In genomic region chr12:116538682-116539264, GRCh38 we compare ENCODE assay signal across 20 cellular contexts. TPM values are rescaled to one million over a fixed set of nuclear protein-coding genes. Genes with fewer than 3 reads are reported as not detected.
DNase-seq lines count a peak whose midpoint lies in the region; ATAC-seq, FAIRE-seq and TF ChIP-seq lines count a peak whose summit lies in the region.
"Had no signal": no experiment of that assay in that cellular context is flagged by ENCODE, and none has a peak within 500 bp of the region (broad histone marks: within the 10 kb centered on the region; RNA-seq: fewer than 3 reads in every experiment).

No MANE protein-coding gene starts in this region.

- no peak overlapping the region for H2BK120ac ChIP-seq in H1 (replicated peaks; ENCODE audit: low read depth, low read length)

- H3K79me2 ChIP-seq in MM.1S (ENCODE audit: low read length) = peaks cover 7% of the 10 kb centered on the region
- no peaks in the 10 kb centered on the region for H3K79me2 ChIP-seq in H1 (ENCODE audit: control insufficient read depth in 1 of 2, insufficient read depth in 2 of 2, low read length in 2 of 2)
- no peaks in the 10 kb centered on the region for H3K79me2 ChIP-seq in PC-9 (ENCODE audit: low read depth)

- no peak overlapping the region for H4K5ac ChIP-seq in H1 (ENCODE audit: insufficient read length, low read depth, low read length)

- peaks cover 4% of the 10 kb centered on the region for H3K23me2 ChIP-seq in H1 (ENCODE audit: low read depth, low read length)

- H2BK20ac ChIP-seq in H1 (ENCODE audit: low read length) = peak overlapping the region; percentile 65

- no peaks in the 10 kb centered on the region for H3K9me3 ChIP-seq in MM.1S (replicated peaks; ENCODE audit: insufficient read depth, low read length)
- H3K9me3 ChIP-seq in H1 (ENCODE audit: insufficient read depth in 2 of 2, low read depth in 1 of 2, low read length in 1 of 2) = no peaks in the 10 kb centered on the region
- H3K9me3 ChIP-seq in prostate gland = no peaks in the 10 kb centered on the region
- no peaks in the 10 kb centered on the region for H3K9me3 ChIP-seq in PC-9 (ENCODE audit: insufficient read depth, low read depth)
- H3K9me3 ChIP-seq: lower lobe of right lung, right lobe of liver, vagina had no signal

- peak overlapping the region; percentile 83 for H3K4me2 ChIP-seq in MM.1S (ENCODE audit: low read depth, low read length)
- no peak overlapping the region; a peak in 1 of 4 replicates for H3K4me2 ChIP-seq in H1 (ENCODE audit: insufficient read depth in 1 of 2, low read depth in 2 of 2, low read length in 2 of 2)
- H3K4me2 ChIP-seq in PC-9 = no peak overlapping the region

- BruUV-seq in PC-9 (replicated peaks; lab: Mats Ljungman, UMichigan) = no TSS peak

- H3K27ac ChIP-seq in MM.1S (ENCODE audit: low read length) (peak overlapping the region; percentile 98), H1 (ENCODE audit: low read depth, low read length) (no peak overlapping the region), prostate gland (peak overlapping the region; percentile 25 to 27), PC-9 (no peak overlapping the region)
- H3K27ac ChIP-seq: brain microvascular endothelial cell, right lobe of liver, vagina had no signal

- FAIRE-seq in H1 (lab: Jason Lieb, UNC) = no peak
- FAIRE-seq: frontal cortex had no signal

- H4K20me1 ChIP-seq in MM.1S (ENCODE audit: insufficient read depth, low read length) (no peaks in the 10 kb centered on the region), H1 (replicated peaks in 1 of 2; ENCODE audit: control insufficient read depth in 1 of 2, insufficient read depth in 2 of 2, low read length in 2 of 2) (no peaks in the 10 kb centered on the region), PC-9 (ENCODE audit: insufficient read depth) (no peaks in the 10 kb centered on the region)

- CTCF ChIA-PET in H1 (lab: Charles Lee; ENCODE audit: partially characterized antibody) (interaction anchor here (0.7 to 1.1 kb wide), 4 partner anchors 14 to 541 kb away, joined by 3 read pairs; no protein-coding TSS in a partner anchor), PC-9 (lab: Charles Lee) (no interaction called here)
- CTCF ChIA-PET in activated CD4-positive, alpha-beta memory T cell treated with anti-CD3 and anti-CD28 coated beads, Interleukin-2, amount 10 ng/mL, durations not matched to agents 7 days and 5 days (lab: Charles Lee) = interaction anchor here (0.6 to 1.1 kb wide), 3 partner anchors 24 to 62 kb away, joined by 3 to 5 read pairs (median 3); no protein-coding TSS in a partner anchor

- H3K27ac Mint-ChIP-seq in CD14-positive monocyte = peak overlapping the region; percentile 65 to 85 (median 78)
- H3K27ac Mint-ChIP-seq in activated CD4-positive, alpha-beta memory T cell treated with anti-CD3 and anti-CD28 coated beads, Interleukin-2, amount 10 ng/mL, durations not matched to agents 7 days and 5 days = no peak overlapping the region
- H3K27ac Mint-ChIP-seq: activated naive CD4-positive, alpha-beta T cell treated with anti-CD3 and anti-CD28 coated beads, Interleukin-2, amount 10 ng/mL, durations not matched to agents 7 days and 5 days had no signal

- H3K9me2 ChIP-seq in MM.1S (replicated peaks; ENCODE audit: insufficient read depth, low read length) (no peaks in the 10 kb centered on the region), PC-9 (ENCODE audit: insufficient read depth) (no peaks in the 10 kb centered on the region)

- no peaks in the 10 kb centered on the region for H3K36me3 ChIP-seq in MM.1S (replicated peaks; ENCODE audit: insufficient read depth, low read length)
- H3K36me3 ChIP-seq in H1 (ENCODE audit: control insufficient read depth in 2 of 4, insufficient read depth in 4 of 4, low read length in 3 of 4) = no peaks in the 10 kb centered on the region
- no peaks in the 10 kb centered on the region for H3K36me3 ChIP-seq in prostate gland
- no peaks in the 10 kb centered on the region for H3K36me3 ChIP-seq in PC-9 (ENCODE audit: low read depth)
- H3K36me3 ChIP-seq: brain microvascular endothelial cell, lower lobe of right lung, right lobe of liver, vagina had no signal

- TF ChIP-seq CTCF in CD14-positive monocyte (IDR thresholded peaks at IDR 0.05) (no peak), MM.1S (IDR thresholded peaks at IDR 0.05; ENCODE audit: low read length) (no peak), H1 (IDR thresholded peaks at IDR 0.05; ENCODE audit: control extremely low read depth in 1 of 3, insufficient read depth in 1 of 3, low read depth in 1 of 3, low read length in 3 of 3) (no peak), prostate gland (IDR thresholded peaks at IDR 0.05) (no peak), PC-9 (conservative IDR thresholded peaks at IDR 0.05) (no peak)

- TF ChIP-seq EP300 in H1 (IDR thresholded peaks at IDR 0.05; ENCODE audit: borderline replicate concordance in 1 of 2, low read depth in 2 of 2, low read length in 2 of 2) = no peak

- H2AK5ac ChIP-seq in H1 (ENCODE audit: low read depth, low read length) = 0 out of 2 replicates have a peak overlapping the region, but pooled peaks have one; percentile 18

- H3K27me3 Mint-ChIP-seq in CD14-positive monocyte (ENCODE audit: low read depth in 3 of 3) = no peaks in the 10 kb centered on the region
- H3K27me3 Mint-ChIP-seq in activated CD4-positive, alpha-beta memory T cell treated with anti-CD3 and anti-CD28 coated beads, Interleukin-2, amount 10 ng/mL, durations not matched to agents 7 days and 5 days = peaks cover 7% of the 10 kb centered on the region

- TF ChIP-seq RAD21 in H1 (IDR thresholded peaks at IDR 0.05 in 1 of 2, conservative IDR thresholded peaks at IDR 0.05 in 1 of 2; ENCODE audit: low read depth in 2 of 2, low read length in 2 of 2) = no peak

- peak overlapping the region; percentile 53; the same call in 1 of the 2 replicates for H2BK15ac ChIP-seq in H1 (ENCODE audit: low read length)

- no peaks in the 10 kb centered on the region for H3K79me1 ChIP-seq in H1 (ENCODE audit: low read depth, low read length)

- peak overlapping the region; percentile 39; the same call in 1 of the 2 replicates for H2BK12ac ChIP-seq in H1 (ENCODE audit: low read depth, low read length)

- no peak overlapping the region for H2BK5ac ChIP-seq in H1 (ENCODE audit: low read depth, low read length)

- no peak overlapping the region for H3K4ac ChIP-seq in H1 (replicated peaks; ENCODE audit: insufficient read length, low read depth, low read length)

- intact Hi-C loops in CD14-positive monocyte (cut with micrococcal nuclease) = no loop called here
- intact Hi-C loops in prostate gland (cut with DNase I) = no loop called here
- intact Hi-C loops in PC-9 (cut with micrococcal nuclease; ENCODE audit: unreplicated experiment) = no loop called here

- H2AFZ ChIP-seq in MM.1S (ENCODE audit: low read length) = no peak overlapping the region
- H2AFZ ChIP-seq in H1 (ENCODE audit: low read length) = no peak overlapping the region
- no peak overlapping the region for H2AFZ ChIP-seq in PC-9

- 79% methylated on average over 8 of the region's 8 CpGs; no CpG with 5 or more reads in 1 of the 2 experiments for WGBS in H1 (ENCODE audit: extremely low coverage in 1 of 2, insufficient coverage in 1 of 2, insufficient read length in 1 of 2, insufficient replicate concordance in 2 of 2, low coverage in 1 of 2, low lambda C conversion rate in 2 of 2, missing lambda C conversion rate in 1 of 2), 2 experiments
- WGBS in prostate gland = 64% methylated on average over 8 of the region's 8 CpGs

- TF ChIP-seq POLR2A in H1 (IDR thresholded peaks at IDR 0.05; ENCODE audit: control extremely low read depth in 1 of 2, low read depth in 2 of 2, low read length in 2 of 2) (no peak), prostate gland (IDR thresholded peaks at IDR 0.05) (no peak)

- no peaks in the 10 kb centered on the region for H3K9me3 Mint-ChIP-seq in CD14-positive monocyte
- H3K9me3 Mint-ChIP-seq in activated CD4-positive, alpha-beta memory T cell treated with anti-CD3 and anti-CD28 coated beads, Interleukin-2, amount 10 ng/mL, durations not matched to agents 7 days and 5 days = no peaks in the 10 kb centered on the region
- H3K9me3 Mint-ChIP-seq: activated naive CD4-positive, alpha-beta T cell treated with anti-CD3 and anti-CD28 coated beads, Interleukin-2, amount 10 ng/mL, durations not matched to agents 7 days and 5 days; H9 had no signal

- DNase-seq in CD14-positive monocyte (ENCODE audit: low spot score) = no peak
- peak; percentile 20 for DNase-seq in MM.1S
- DNase-seq in H1 (ENCODE audit: low read depth in 1 of 2, low spot score in 2 of 2) = no peak
- DNase-seq in prostate gland (ENCODE audit: low spot score) = no peak
- DNase-seq in activated CD4-positive, alpha-beta memory T cell treated with anti-CD3 and anti-CD28 coated beads, Interleukin-2, amount 10 ng/mL, durations not matched to agents 7 days and 5 days = no peak
- no peak for DNase-seq in effector CD4-positive, alpha-beta T cell
- no peak for DNase-seq in PC-9
- DNase-seq: activated naive CD4-positive, alpha-beta T cell treated with anti-CD3 and anti-CD28 coated beads, Interleukin-2, amount 10 ng/mL, durations not matched to agents 7 days and 5 days; brain microvascular endothelial cell; DND-41; H9; KBM-7; lower lobe of right lung; NCI-H1417; NCI-H446; right lobe of liver; stimulated activated CD4-positive, alpha-beta T cell treated with anti-CD3 and anti-CD28 coated beads, Interleukin-4, amount 100 ng/mL, for 24 hours had no signal

- H3K18ac ChIP-seq in H1 (ENCODE audit: extremely low read depth, low read length) = 0 out of 2 replicates have a peak overlapping the region, but pooled peaks have one; percentile 11

- ATAC-seq in HG02623 (IDR thresholded peaks at IDR 0.05; ENCODE audit: unreplicated experiment) = no peak
- ATAC-seq: lower lobe of right lung had no signal

- POLR2A ChIA-PET in H1 (lab: Charles Lee; ENCODE audit: partially characterized antibody) = interaction anchor here (1.5 to 2.2 kb wide), 4 partner anchors 21 to 32 kb away, joined by 3 to 7 read pairs (median 4); partner anchors contain the start of gene MAP1LC3B2
- POLR2A ChIA-PET in activated CD4-positive, alpha-beta memory T cell treated with anti-CD3 and anti-CD28 coated beads, Interleukin-2, amount 10 ng/mL, durations not matched to agents 7 days and 5 days (lab: Charles Lee) = interaction anchor here (2.0 kb wide), 1 partner anchor 20 kb away, joined by 18 read pairs; the partner anchor contains the start of gene MAP1LC3B2
- POLR2A ChIA-PET in PC-9 (lab: Charles Lee; ENCODE audit: unreplicated experiment) = no interaction called here

- peak overlapping the region; percentile 37; the same call in 1 of the 2 replicates for H3K4me3 ChIP-seq in MM.1S (ENCODE audit: low read length)
- no peak overlapping the region for H3K4me3 ChIP-seq in H1 (ENCODE audit: extremely low read depth in 1 of 4, insufficient read depth in 2 of 4, low read depth in 3 of 4, low read length in 4 of 4)
- H3K4me3 ChIP-seq in prostate gland = no peak overlapping the region
- no peak overlapping the region for H3K4me3 ChIP-seq in PC-9
- H3K4me3 ChIP-seq: lower lobe of right lung, right lobe of liver had no signal

- H3K4me1 Mint-ChIP-seq in CD14-positive monocyte = peaks cover 59% of the 10 kb centered on the region
- H3K4me1 Mint-ChIP-seq in activated CD4-positive, alpha-beta memory T cell treated with anti-CD3 and anti-CD28 coated beads, Interleukin-2, amount 10 ng/mL, durations not matched to agents 7 days and 5 days = peaks cover 37% of the 10 kb centered on the region

- H3K56ac ChIP-seq in H1 (replicated peaks; ENCODE audit: insufficient read length, low read depth, low read length) = no peak overlapping the region

- no peak overlapping the region for H3K23ac ChIP-seq in H1 (ENCODE audit: insufficient read length)

- H4K91ac ChIP-seq in H1 (replicated peaks; ENCODE audit: insufficient read length, low read length) = peak overlapping the region; percentile 19

- H3K36me3 Mint-ChIP-seq in CD14-positive monocyte = peaks cover 0 to 4% of the 10 kb centered on the region in 2 donors
- no peaks in the 10 kb centered on the region for H3K36me3 Mint-ChIP-seq in activated CD4-positive, alpha-beta memory T cell treated with anti-CD3 and anti-CD28 coated beads, Interleukin-2, amount 10 ng/mL, durations not matched to agents 7 days and 5 days (ENCODE audit: low read depth)
- H3K36me3 Mint-ChIP-seq: activated naive CD4-positive, alpha-beta T cell treated with anti-CD3 and anti-CD28 coated beads, Interleukin-2, amount 10 ng/mL, durations not matched to agents 7 days and 5 days had no signal

- H3K4me1 ChIP-seq in MM.1S (ENCODE audit: low read length) = peaks cover 39% of the 10 kb centered on the region
- H3K4me1 ChIP-seq in H1 (replicated peaks in 1 of 4; ENCODE audit: control insufficient read depth in 3 of 4, insufficient read depth in 4 of 4, low read length in 3 of 4) = peaks cover 0 to 24% (median 12%) of the 10 kb centered on the region in 4 experiments; a peak in 5 of 7 replicates
- H3K4me1 ChIP-seq in prostate gland (replicated peaks) = no peaks in the 10 kb centered on the region
- H3K4me1 ChIP-seq in PC-9 (replicated peaks; ENCODE audit: insufficient read depth) = peaks cover 23% of the 10 kb centered on the region

- no peak overlapping the region for H3K14ac ChIP-seq in H1 (ENCODE audit: insufficient read length)

- peak overlapping the region in 1 of 2 donors; percentile 76 for H3K4me3 Mint-ChIP-seq in CD14-positive monocyte
- no peak overlapping the region for H3K4me3 Mint-ChIP-seq in activated CD4-positive, alpha-beta memory T cell treated with anti-CD3 and anti-CD28 coated beads, Interleukin-2, amount 10 ng/mL, durations not matched to agents 7 days and 5 days
- H3K4me3 Mint-ChIP-seq: activated naive CD4-positive, alpha-beta T cell treated with anti-CD3 and anti-CD28 coated beads, Interleukin-2, amount 10 ng/mL, durations not matched to agents 7 days and 5 days had no signal

- H3K9ac ChIP-seq in MM.1S (ENCODE audit: low read length) (peak overlapping the region; percentile 62), H1 (replicated peaks in 1 of 4; ENCODE audit: extremely low read depth in 1 of 4, low read depth in 3 of 4, low read length in 3 of 4) (no peak overlapping the region)

- H3K27me3 ChIP-seq in MM.1S (replicated peaks; ENCODE audit: insufficient read depth, low read length) = no peaks in the 10 kb centered on the region
- H3K27me3 ChIP-seq in H1 (replicated peaks in 1 of 4; ENCODE audit: control insufficient read depth in 3 of 4, extremely low read depth in 1 of 4, insufficient read depth in 3 of 4, low read length in 3 of 4) = no peaks in the 10 kb centered on the region; a peak in 1 of 7 replicates
- no peaks in the 10 kb centered on the region for H3K27me3 ChIP-seq in prostate gland (replicated peaks; ENCODE audit: insufficient read depth)
- no peaks in the 10 kb centered on the region for H3K27me3 ChIP-seq in PC-9 (ENCODE audit: insufficient read depth, low read depth)
- H3K27me3 ChIP-seq: brain microvascular endothelial cell, right lobe of liver, vagina had no signal

- H4K8ac ChIP-seq in H1 (ENCODE audit: extremely low read depth, insufficient read depth, low read length) = no peak overlapping the region

- H3F3A ChIP-seq in MM.1S (ENCODE audit: insufficient read depth, low read length) (peaks cover 35% of the 10 kb centered on the region), PC-9 (ENCODE audit: insufficient read depth, low read depth) (peaks cover 16% of the 10 kb centered on the region; the same call in 1 of the 2 replicates)

RNA-seq across cellular contexts. Expression of gene MAP1LC3B2, which starts 20.4 kb away (rescaled TPM):
- polyA plus RNA-seq in CD14-positive monocyte = 10 to 100 TPM in 1 of 2 donors, 1 to 10 TPM in 1; 6.4 to 12.9 TPM
- total RNA-seq in H1 (2021; fragmentation: NEBNext Ultra II Directional; extraction: Animal tissue kit (Norgen Biotek cat#: 25700)) = 1.3 and 1.5 TPM in 2 replicates
- polyA plus RNA-seq in H1 (2011; rRNA removed) = 0.39 TPM in 2 replicates
- polyA plus RNA-seq in H1 (2011; cell fraction: cytosol; rRNA removed) = 0.93 TPM
- 2.5 TPM for polyA plus RNA-seq in H1 (2011; cell fraction: nucleus; rRNA removed)
- 3.1 to 5.2 TPM (median 3.9 TPM) in 4 replicates for polyA plus RNA-seq in H1 (2012, experiment 1 of 2)
- not detected for polyA plus RNA-seq in H1 (2012, experiment 2 of 2)
- polyA plus RNA-seq in H1 (2013, experiment 1 of 2) = 0.28 TPM
- 0.22 TPM for polyA plus RNA-seq in H1 (2013, experiment 2 of 2)
- 0.73 and 2.6 TPM in 2 replicates for polyA minus RNA-seq in H1 (2011; rRNA and poly(A)+ RNA removed)
- polyA minus RNA-seq in H1 (2011; cell fraction: cytosol; rRNA and poly(A)+ RNA removed) = not detected
- 2.1 TPM for polyA minus RNA-seq in H1 (2011; cell fraction: nucleus; rRNA and poly(A)+ RNA removed)
- 1 to 10 TPM in 1 of 2 donors, not detected in 1; 1.6 TPM for total RNA-seq in prostate gland
- under 1 TPM; 0.68 to 0.83 TPM for total RNA-seq in activated CD4-positive, alpha-beta memory T cell treated with anti-CD3 and anti-CD28 coated beads, Interleukin-2, amount 10 ng/mL, durations not matched to agents 7 days and 5 days
- 1.1 and 1.4 TPM in 2 replicates for total RNA-seq in PC-9 (2021)
- total RNA-seq: vagina had no signal

Comparison
In these comparisons a context has a peak if more than half of its experiments do, and no peak if none do; other contexts are left out.
1. H3K27ac ChIP-seq: peak in MM.1S (single experiment) and prostate gland (2 of 2); none in H1 (single experiment) and PC-9 (single experiment).